9 cellular contexts compared by ENCODE assay signal in the genomic region with DNA sequence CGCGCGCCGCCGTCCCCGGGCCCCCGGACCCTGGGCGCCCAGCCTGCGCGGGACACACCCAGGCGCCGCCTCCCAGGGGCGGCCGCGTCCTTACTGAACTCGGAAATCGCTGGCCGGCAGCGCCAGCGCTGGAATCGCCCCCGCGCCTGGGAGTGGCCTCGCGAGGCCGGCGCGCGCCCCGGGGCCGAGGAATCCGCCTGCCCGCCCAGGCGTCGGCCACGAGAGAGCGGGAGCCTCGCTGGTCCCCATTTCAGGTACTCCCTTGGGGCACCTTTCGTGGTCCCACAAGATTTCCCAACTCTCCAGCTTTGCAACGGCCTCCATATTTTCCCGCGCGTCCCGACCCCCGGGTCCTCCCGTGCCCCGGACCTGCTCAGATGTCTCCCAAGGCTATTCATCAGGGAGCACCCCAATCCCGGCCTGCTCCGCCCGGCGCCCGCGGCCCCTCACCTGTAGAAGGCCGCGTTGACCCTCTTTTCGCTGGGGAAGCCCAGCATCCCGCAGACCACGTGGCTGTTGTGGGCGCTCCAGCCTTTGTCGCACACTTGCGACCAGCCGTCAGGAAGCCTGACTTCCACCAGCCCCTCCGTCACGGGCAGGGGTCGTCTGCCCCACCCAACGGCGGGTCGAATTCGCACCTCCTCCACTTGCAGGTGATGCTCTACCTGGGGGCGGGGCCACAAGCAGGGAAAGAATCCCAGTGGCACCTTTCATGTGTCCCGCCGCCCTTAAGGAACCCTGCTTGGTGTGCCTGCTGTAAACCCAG. TPM values are rescaled to one million over a fixed set of nuclear protein-coding genes. Genes with fewer than 3 reads are reported as not detected.
A peak's percentile ranks its signal among the peaks of the same experiment; 100 is the strongest.
DNase-seq lines count a peak whose midpoint lies in the region; ATAC-seq, FAIRE-seq and TF ChIP-seq lines count a peak whose summit lies in the region.
"Had no signal": no experiment of that assay in that cellular context is flagged by ENCODE, and none has a peak within 500 bp of the region (broad histone marks: within the 10 kb centered on the region; RNA-seq: fewer than 3 reads in every experiment).

No MANE protein-coding gene starts in this region.

- no peak overlapping the region for H2BK120ac ChIP-seq in neuronal stem cell (ENCODE audit: low read depth, low read length)

- H3K14ac ChIP-seq in neuronal stem cell (ENCODE audit: low read length), result peak overlapping the region; percentile 50

- TF ChIP-seq RAD21 in A549 (conservative IDR thresholded peaks at IDR 0.05 in 1 of 2, IDR thresholded peaks at IDR 0.05 in 1 of 2), result 0 out of 5 replicates have a peak, but pooled peaks of 1 of the 2 experiments have one; percentile 10

- FAIRE-seq in A549 (lab: Jason Lieb, UNC), result no peak

- H3K4me3 Mint-ChIP-seq in activated B cell treated with CpG ODN at 0.5 μM for 24 hours, result peak overlapping the region; percentile 80

- no peak overlapping the region for H2AK5ac ChIP-seq in neuronal stem cell (ENCODE audit: low read depth, low read length)

- POLR2A ChIA-PET in A549 (lab: Yijun Ruan, JAX) (no interaction called here), activated B cell treated with CpG ODN at 0.5 μM for 24 hours (lab: Charles Lee) (interaction anchor here (0.6 to 1.4 kb wide), 3 partner anchors 18 to 83 kb away, joined by 3 to 5 read pairs (median 5); partner anchors contain the start of genes AUP1 and HTRA2)

- peak overlapping the region; percentile 88 for H3K18ac ChIP-seq in neuronal stem cell (ENCODE audit: low read length)

- no peak for TF ChIP-seq EP300 in A549 (IDR thresholded peaks at IDR 0.05)

- intact Hi-C loops in activated B cell treated with CpG ODN at 0.5 μM for 24 hours (cut with micrococcal nuclease), result no loop called here

- H3K9me3 Mint-ChIP-seq in activated B cell treated with CpG ODN at 0.5 μM for 24 hours, result no peaks in the 10 kb centered on the region

- peaks cover 27% of the 10 kb centered on the region for H3K4me1 Mint-ChIP-seq in activated B cell treated with CpG ODN at 0.5 μM for 24 hours

- H3K36me3 Mint-ChIP-seq in activated B cell treated with CpG ODN at 0.5 μM for 24 hours (ENCODE audit: low read depth), result no peaks in the 10 kb centered on the region

- no peak overlapping the region for H3K27ac Mint-ChIP-seq in activated B cell treated with CpG ODN at 0.5 μM for 24 hours

- H4K8ac ChIP-seq in neuronal stem cell (ENCODE audit: low read depth, low read length), result no peak overlapping the region

- TF ChIP-seq POLR2A in A549 (IDR thresholded peaks at IDR 0.05; ENCODE audit: low read length), result peak; percentile 79

- H3K27me3 Mint-ChIP-seq in activated B cell treated with CpG ODN at 0.5 μM for 24 hours, result peaks cover 19% of the 10 kb centered on the region

- H3K4me2 ChIP-seq in A549, result peak overlapping the region; percentile 99
- H3K4me2 ChIP-seq in neuronal stem cell (ENCODE audit: insufficient read depth, low read length, poor library complexity, severe bottlenecking), result peak overlapping the region; percentile 84

- H3K4me3 ChIP-seq in A549 (peak overlapping the region; percentile 78), GM08714 (ENCODE audit: low read length) (peak overlapping the region; percentile 53; the same call in 1 of the 2 replicates), foreskin fibroblast (ENCODE audit: low read depth in 1 of 2, low read length in 2 of 2) (peak overlapping the region; percentile 51 to 58), neuronal stem cell (ENCODE audit: low read length in 2 of 2) (peak overlapping the region in 1 of 2 donors; percentile 77)

- 10% methylated on average over 54 of the region's 72 CpGs for WGBS in A549 (ENCODE audit: missing lambda C conversion rate)
- no CpG with 5 or more reads among the region's 72 CpGs for WGBS in neuronal stem cell (ENCODE audit: extremely low coverage in 2 of 2, insufficient read length in 2 of 2, insufficient replicate concordance in 1 of 2), 2 donors

- H3K23ac ChIP-seq in neuronal stem cell (ENCODE audit: low read depth, low read length, poor library complexity), result peak overlapping the region; percentile 6

- H3K27me3 ChIP-seq in neuronal stem cell (ENCODE audit: control insufficient read depth in 3 of 3, insufficient read depth in 3 of 3, low read depth in 1 of 3, low read length in 3 of 3), result peaks cover 0 to 41% (median 0%) of the 10 kb centered on the region in 3 experiments

- DNase-seq in A549 (ENCODE audit: low read depth in 1 of 2, low spot score in 1 of 2) (peak; percentile 67 to 76), LoVo (ENCODE audit: low spot score) (peak; percentile 74), activated B cell treated with CpG ODN at 0.5 μM for 24 hours (no peak), foreskin fibroblast (peak; percentile 60 to 88), neuronal stem cell (ENCODE audit: low spot score) (peak; percentile 49), H4 (ENCODE audit: low spot score) (no peak)

- peak overlapping the region; percentile 7 for H2BK12ac ChIP-seq in neuronal stem cell (ENCODE audit: low read length)

- peaks cover 11 to 33% of the 10 kb centered on the region in 2 donors for H3K36me3 ChIP-seq in neuronal stem cell (replicated peaks in 1 of 2; ENCODE audit: control insufficient read depth in 2 of 2, insufficient read depth in 2 of 2, low read length in 2 of 2)

- H3K27ac ChIP-seq in A549 (peak overlapping the region; percentile 89 to 92), neuronal stem cell (replicated peaks; ENCODE audit: low read length) (no peak overlapping the region)

- peak overlapping the region; percentile 26 for H3K4ac ChIP-seq in neuronal stem cell (ENCODE audit: low read length)

- peak overlapping the region; percentile 57 for H4K91ac ChIP-seq in neuronal stem cell (ENCODE audit: low read depth, low read length, poor library complexity)

- H3K4me1 ChIP-seq in A549 (peaks cover 19% of the 10 kb centered on the region), neuronal stem cell (ENCODE audit: control insufficient read depth in 2 of 2, insufficient read depth in 1 of 2, low read depth in 1 of 2, low read length in 2 of 2) (peaks cover 4 to 21% of the 10 kb centered on the region in 2 donors)

- H2BK5ac ChIP-seq in neuronal stem cell (ENCODE audit: low read length), result no peak overlapping the region

- H2BK15ac ChIP-seq in neuronal stem cell (ENCODE audit: low read length), result peak overlapping the region; percentile 44

- H3K79me1 ChIP-seq in neuronal stem cell (ENCODE audit: low read depth, low read length), result peaks cover 4% of the 10 kb centered on the region

- H2AFZ ChIP-seq in neuronal stem cell (ENCODE audit: low read length), result no peak overlapping the region

- TF ChIP-seq CTCF in A549 (IDR thresholded peaks at IDR 0.05), result no peak
- TF ChIP-seq CTCF in activated B cell treated with CpG ODN at 0.5 μM for 24 hours (IDR thresholded peaks at IDR 0.05), result no peak
- TF ChIP-seq CTCF in foreskin fibroblast (IDR thresholded peaks at IDR 0.05; ENCODE audit: low read depth, low read length), result no peak

- CTCF ChIA-PET in A549 (lab: Yijun Ruan, JAX), result interaction anchor here (1.0 to 1.4 kb wide), 2 partner anchors 17 to 68 kb away, joined by 3 read pairs; no protein-coding TSS in a partner anchor
- CTCF ChIA-PET in activated B cell treated with CpG ODN at 0.5 μM for 24 hours (lab: Charles Lee), result no interaction called here

- H3K9ac ChIP-seq in neuronal stem cell (ENCODE audit: low read depth, low read length, poor library complexity), result peak overlapping the region; percentile 74

- H3K9me3 ChIP-seq in A549, result no peaks in the 10 kb centered on the region
- H3K9me3 ChIP-seq in neuronal stem cell (replicated peaks in 1 of 2; ENCODE audit: control insufficient read depth in 2 of 2, insufficient read depth in 1 of 2, low read depth in 1 of 2, low read length in 2 of 2), result no peaks in the 10 kb centered on the region

- ATAC-seq in A549, result peak; percentile 78 to 90
- peak; percentile 50 for ATAC-seq in activated B cell treated with CpG ODN at 0.5 μM for 24 hours (ENCODE audit: low read depth)
- ATAC-seq in HG02678 (IDR thresholded peaks at IDR 0.05; ENCODE audit: unreplicated experiment), result no peak

RNA-seq across cellular contexts. Expression of gene LOXL3, which starts 4.6 kb away (rescaled TPM):
- polyA plus RNA-seq in A549 (2011; rRNA removed) (0.30 and 0.40 TPM in 2 replicates), A549 (2017; fragmentation: RNase III; extraction: RNeasy Plus Mini Kit Qiagen cat#74134 plus additional on column Dnase treatment) (0.27 to 0.53 TPM (median 0.31 TPM) in 3 replicates)
- 0.39 and 0.41 TPM in 2 replicates for polyA plus RNA-seq in A549 (2012; cell fraction: cytosol; rRNA removed)
- polyA plus RNA-seq in A549 (2012; cell fraction: nucleus; rRNA removed), result 0.64 and 1.3 TPM in 2 replicates
- 0.33 and 1.0 TPM in 2 replicates for polyA minus RNA-seq in A549 (2011; rRNA and poly(A)+ RNA removed)
- total RNA-seq in activated B cell treated with CpG ODN at 0.5 μM for 24 hours, result 1.4 and 2.3 TPM in 2 replicates
- polyA plus RNA-seq in neuronal stem cell (2013, experiment 1 of 2), result 16.9 TPM
- 16.9 TPM for polyA plus RNA-seq in neuronal stem cell (2013, experiment 2 of 2)
- total RNA-seq in H4 (2014; rRNA removed; shearing (Covaris generic)), result 2.0 and 2.4 TPM in 2 replicates

RNA-seq across cellular contexts. Expression of gene DOK1, which starts 5.4 kb away (rescaled TPM):
- 3.7 and 4.0 TPM in 2 replicates for polyA plus RNA-seq in A549 (2011; rRNA removed)
- 4.3 and 5.2 TPM in 2 replicates for polyA plus RNA-seq in A549 (2012; cell fraction: cytosol; rRNA removed)
- polyA plus RNA-seq in A549 (2012; cell fraction: nucleus; rRNA removed), result 9.4 and 10.4 TPM in 2 replicates
- 3.2 to 5.1 TPM (median 5.0 TPM) in 3 replicates for polyA plus RNA-seq in A549 (2017; fragmentation: RNase III; extraction: RNeasy Plus Mini Kit Qiagen cat#74134 plus additional on column Dnase treatment)
- 4.5 and 4.9 TPM in 2 replicates for polyA minus RNA-seq in A549 (2011; rRNA and poly(A)+ RNA removed)
- 33.8 and 35.1 TPM in 2 replicates for total RNA-seq in activated B cell treated with CpG ODN at 0.5 μM for 24 hours
- polyA plus RNA-seq in neuronal stem cell (2013, experiment 1 of 2), result 11.5 TPM
- polyA plus RNA-seq in neuronal stem cell (2013, experiment 2 of 2), result 11.2 TPM
- 0.84 and 2.1 TPM in 2 replicates for total RNA-seq in H4 (2014; rRNA removed; shearing (Covaris generic))

RNA-seq across cellular contexts. Expression of gene HTRA2, which starts 19.4 kb away (rescaled TPM):
- polyA plus RNA-seq in A549 (2011; rRNA removed), result 28.7 and 33.7 TPM in 2 replicates
- 58.3 and 59.8 TPM in 2 replicates for polyA plus RNA-seq in A549 (2012; cell fraction: cytosol; rRNA removed)
- 77.1 and 87.8 TPM in 2 replicates for polyA plus RNA-seq in A549 (2012; cell fraction: nucleus; rRNA removed)
- 33.6 to 36.5 TPM (median 34.0 TPM) in 3 replicates for polyA plus RNA-seq in A549 (2017; fragmentation: RNase III; extraction: RNeasy Plus Mini Kit Qiagen cat#74134 plus additional on column Dnase treatment)
- 36.0 and 41.3 TPM in 2 replicates for polyA minus RNA-seq in A549 (2011; rRNA and poly(A)+ RNA removed)
- total RNA-seq in activated B cell treated with CpG ODN at 0.5 μM for 24 hours, result 49.4 and 53.1 TPM in 2 replicates
- 24.3 TPM for polyA plus RNA-seq in neuronal stem cell (2013, experiment 1 of 2)
- 25.7 TPM for polyA plus RNA-seq in neuronal stem cell (2013, experiment 2 of 2)
- total RNA-seq in H4 (2014; rRNA removed; shearing (Covaris generic)), result 40.5 and 49.5 TPM in 2 replicates

RNA-seq across cellular contexts. Expression of gene AUP1, which starts 19.6 kb away (rescaled TPM):
- 129 and 181 TPM in 2 replicates for polyA plus RNA-seq in A549 (2011; rRNA removed)
- polyA plus RNA-seq in A549 (2012; cell fraction: cytosol; rRNA removed), result 262 and 310 TPM in 2 replicates
- polyA plus RNA-seq in A549 (2012; cell fraction: nucleus; rRNA removed), result 733 and 769 TPM in 2 replicates
- polyA plus RNA-seq in A549 (2017; fragmentation: RNase III; extraction: RNeasy Plus Mini Kit Qiagen cat#74134 plus additional on column Dnase treatment), result 160 to 164 TPM (median 163 TPM) in 3 replicates
- polyA minus RNA-seq in A549 (2011; rRNA and poly(A)+ RNA removed), result 182 and 216 TPM in 2 replicates
- 167 and 177 TPM in 2 replicates for total RNA-seq in activated B cell treated with CpG ODN at 0.5 μM for 24 hours
- 65.9 TPM for polyA plus RNA-seq in neuronal stem cell (2013, experiment 1 of 2)
- 64.5 TPM for polyA plus RNA-seq in neuronal stem cell (2013, experiment 2 of 2)
- total RNA-seq in H4 (2014; rRNA removed; shearing (Covaris generic)), result 95.4 and 102 TPM in 2 replicates

RNA-seq across cellular contexts. Expression of gene DQX1, which starts 23.1 kb away (rescaled TPM):
- polyA plus RNA-seq in A549 (2011; rRNA removed), result 0.39 and 0.42 TPM in 2 replicates
- polyA plus RNA-seq in A549 (2012; cell fraction: cytosol; rRNA removed), result 0.25 and 0.27 TPM in 2 replicates
- polyA plus RNA-seq in A549 (2012; cell fraction: nucleus; rRNA removed), result 1.8 and 2.2 TPM in 2 replicates
- 0.09 to 0.21 TPM (median 0.15 TPM) in 3 replicates for polyA plus RNA-seq in A549 (2017; fragmentation: RNase III; extraction: RNeasy Plus Mini Kit Qiagen cat#74134 plus additional on column Dnase treatment)
- 0.21 and 0.63 TPM in 2 replicates for polyA minus RNA-seq in A549 (2011; rRNA and poly(A)+ RNA removed)
- total RNA-seq in activated B cell treated with CpG ODN at 0.5 μM for 24 hours, result 0.51 and 0.73 TPM in 2 replicates
- polyA plus RNA-seq in neuronal stem cell (2013, experiment 1 of 2), result 0.17 TPM
- polyA plus RNA-seq in neuronal stem cell (2013, experiment 2 of 2), result 0.18 TPM
- total RNA-seq in H4 (2014; rRNA removed; shearing (Covaris generic)), result not detected in 2 replicates
- total RNA-seq: pulmonary artery endothelial cell had no signal

Comparison
In these comparisons a context has a peak if more than half of its experiments do, and no peak if none do; other contexts are left out.
1. DNase-seq: peak in A549 (2 of 2), LoVo (single experiment), foreskin fibroblast (2 of 2) and neuronal stem cell (single experiment); none in activated B cell treated with CpG ODN at 0.5 μM for 24 hours (single experiment) and H4 (single experiment).
2. RNA of gene DOK1, which starts 5.4 kb away (total RNA-seq): 33.8 to 35.1 TPM in activated B cell treated with CpG ODN at 0.5 μM for 24 hours; 0.84 to 2.1 TPM in H4; every median in the first group is over 10 times any median in the second.